ENCODE assay signal across 8 cellular contexts in the genomic region with DNA sequence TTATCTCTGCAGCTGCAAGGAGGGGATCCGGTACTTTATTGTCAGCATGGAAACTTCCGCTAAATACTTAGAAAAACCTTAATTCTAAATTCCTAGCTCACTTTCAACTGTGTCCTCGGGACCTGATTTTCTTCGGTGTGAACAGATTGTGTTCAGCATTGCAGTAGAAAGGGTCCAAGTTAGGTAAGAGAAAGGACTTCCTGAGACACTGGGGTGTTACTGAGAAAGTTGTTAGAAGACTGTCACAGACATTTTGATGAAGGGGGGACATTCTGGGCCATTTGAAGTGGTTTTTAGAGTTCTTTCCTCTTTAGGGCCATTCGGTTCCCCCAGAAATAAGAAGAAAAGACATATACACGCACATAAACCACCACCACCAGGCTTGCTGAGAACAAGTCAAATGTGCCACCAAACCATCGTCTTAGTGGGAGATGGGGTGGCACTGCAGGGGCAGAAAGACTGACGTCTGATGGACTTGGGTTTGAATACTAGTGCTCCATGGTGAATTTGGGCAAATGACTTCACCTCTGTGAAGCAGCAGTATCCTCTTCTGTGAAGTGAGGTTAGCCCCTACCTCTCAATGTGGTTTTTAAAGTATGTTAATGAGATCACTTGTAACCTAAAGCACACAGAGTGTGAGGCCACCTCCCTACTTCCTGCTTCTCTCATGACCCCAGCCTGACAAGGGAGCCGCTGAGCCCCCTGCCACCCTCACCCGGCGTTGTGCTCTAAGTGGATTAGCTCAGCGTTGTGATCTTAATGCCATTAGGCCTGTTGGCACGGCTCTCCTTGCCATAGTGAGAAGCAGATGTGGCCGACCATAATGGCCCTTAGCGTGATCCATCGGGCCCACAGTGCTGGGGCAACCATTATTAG. TPM values are rescaled to one million over a fixed set of nuclear protein-coding genes. Genes with fewer than 3 reads are reported as not detected.
DNase-seq lines count a peak whose midpoint lies in the region; ATAC-seq and TF ChIP-seq lines count a peak whose summit lies in the region.

No MANE protein-coding gene starts in this region.

- H3K4me3 ChIP-seq in hepatocyte (no peak overlapping the region), subcutaneous abdominal adipose tissue (ENCODE audit: low read depth in 1 of 5, low read length in 5 of 5) (peak overlapping the region in 1 of 5 donors; percentile 31)

- H3K27me3 ChIP-seq in hepatocyte (no peaks in the 10 kb centered on the region), subcutaneous abdominal adipose tissue (ENCODE audit: control insufficient read depth in 5 of 5, insufficient read depth in 4 of 5, low read length in 5 of 5) (no peaks in the 10 kb centered on the region)

- no peaks in the 10 kb centered on the region for H3K9me3 Mint-ChIP-seq in activated CD8-positive, alpha-beta memory T cell treated with anti-CD3 and anti-CD28 coated beads, Interleukin-2, amount 10 ng/mL, durations not matched to agents 7 days and 5 days (ENCODE audit: low read depth)
- no peaks in the 10 kb centered on the region for H3K9me3 Mint-ChIP-seq in activated CD4-positive, alpha-beta memory T cell treated with anti-CD3 and anti-CD28 coated beads for 36 hours

- no peak overlapping the region for H2AFZ ChIP-seq in hepatocyte

- TF ChIP-seq CTCF in hepatocyte (IDR thresholded peaks at IDR 0.05; ENCODE audit: poor library complexity) = no peak

- no peak overlapping the region for H3K27ac ChIP-seq in hepatocyte
- peak overlapping the region; percentile 91 for H3K27ac ChIP-seq in subcutaneous abdominal adipose tissue (ENCODE audit: low read depth, low read length)

- H3K9me2 ChIP-seq in hepatocyte (replicated peaks; ENCODE audit: insufficient read depth) = no peaks in the 10 kb centered on the region

- intact Hi-C loops in activated CD4-positive, alpha-beta memory T cell treated with anti-CD3 and anti-CD28 coated beads for 36 hours (cut with micrococcal nuclease) = loop anchor here (1.0 kb wide), 1 partner anchor 14 kb away; the partner anchor contains the start of gene ZBTB16

- POLR2A ChIA-PET in activated CD4-positive, alpha-beta memory T cell treated with anti-CD3 and anti-CD28 coated beads for 36 hours (lab: Charles Lee) = interaction anchor here (1.1 to 2.2 kb wide), 3 partner anchors 7 to 13 kb away, joined by 5 to 9 read pairs (median 7); partner anchors contain the start of gene ZBTB16

- H3K79me2 ChIP-seq in hepatocyte = peaks cover 79% of the 10 kb centered on the region

- H3K4me1 Mint-ChIP-seq in activated CD8-positive, alpha-beta memory T cell treated with anti-CD3 and anti-CD28 coated beads, Interleukin-2, amount 10 ng/mL, durations not matched to agents 7 days and 5 days = peaks cover 51% of the 10 kb centered on the region
- H3K4me1 Mint-ChIP-seq in activated CD4-positive, alpha-beta memory T cell treated with anti-CD3 and anti-CD28 coated beads for 36 hours (ENCODE audit: low read depth) = peaks cover 56% of the 10 kb centered on the region

- peak overlapping the region; percentile 59 for H3K4me2 ChIP-seq in hepatocyte

- ATAC-seq in activated CD8-positive, alpha-beta memory T cell treated with anti-CD3 and anti-CD28 coated beads, Interleukin-2, amount 10 ng/mL, durations not matched to agents 7 days and 5 days = peak; percentile 54
- ATAC-seq in GM21723 (IDR thresholded peaks at IDR 0.05; ENCODE audit: unreplicated experiment) = no peak
- no peak for ATAC-seq in GM19351 (IDR thresholded peaks at IDR 0.05; ENCODE audit: unreplicated experiment)

- DNase-seq in activated CD8-positive, alpha-beta memory T cell treated with anti-CD3 and anti-CD28 coated beads, Interleukin-2, amount 10 ng/mL, durations not matched to agents 7 days and 5 days = peak; percentile 48
- DNase-seq in activated CD8-positive, alpha-beta memory T cell treated with anti-CD3 and anti-CD28 coated beads, Interleukin-2, amount 50 U/mL, for 48 hours = no peak
- DNase-seq in activated CD4-positive, alpha-beta memory T cell treated with anti-CD3 and anti-CD28 coated beads for 36 hours = no peak
- DNase-seq in hepatocyte (ENCODE audit: low spot score) = no peak
- no peak for DNase-seq in NCI-H2107 (lab: John Stamatoyannopoulos, UW)

- H3K9ac ChIP-seq in subcutaneous abdominal adipose tissue (ENCODE audit: low read length in 5 of 5) = peak overlapping the region in 2 of 5 donors; percentile 15 to 25

- no peak overlapping the region for H3K4me3 Mint-ChIP-seq in activated CD8-positive, alpha-beta memory T cell treated with anti-CD3 and anti-CD28 coated beads, Interleukin-2, amount 10 ng/mL, durations not matched to agents 7 days and 5 days
- H3K4me3 Mint-ChIP-seq in activated CD4-positive, alpha-beta memory T cell treated with anti-CD3 and anti-CD28 coated beads for 36 hours = peak overlapping the region; percentile 15

- H4K20me1 ChIP-seq in hepatocyte (ENCODE audit: insufficient read depth, poor library complexity, severe bottlenecking) = peaks cover 38% of the 10 kb centered on the region

- no peaks in the 10 kb centered on the region for H3K36me3 Mint-ChIP-seq in activated CD8-positive, alpha-beta memory T cell treated with anti-CD3 and anti-CD28 coated beads, Interleukin-2, amount 10 ng/mL, durations not matched to agents 7 days and 5 days
- H3K36me3 Mint-ChIP-seq in activated CD4-positive, alpha-beta memory T cell treated with anti-CD3 and anti-CD28 coated beads for 36 hours = peaks cover 3% of the 10 kb centered on the region

- H3K4me1 ChIP-seq in hepatocyte (ENCODE audit: insufficient read depth) (peaks cover 62% of the 10 kb centered on the region), subcutaneous abdominal adipose tissue (ENCODE audit: control insufficient read depth in 5 of 5, insufficient read depth in 5 of 5, low read length in 5 of 5) (peaks cover 17 to 92% (median 85%) of the 10 kb centered on the region in 5 donors)

- peak overlapping the region; percentile 78 for H3K27ac Mint-ChIP-seq in activated CD8-positive, alpha-beta memory T cell treated with anti-CD3 and anti-CD28 coated beads, Interleukin-2, amount 10 ng/mL, durations not matched to agents 7 days and 5 days
- peak overlapping the region; percentile 82 for H3K27ac Mint-ChIP-seq in activated CD4-positive, alpha-beta memory T cell treated with anti-CD3 and anti-CD28 coated beads for 36 hours

- 81% methylated on average over 16 of the region's 16 CpGs for WGBS in hepatocyte (ENCODE audit: low lambda C conversion rate, missing lambda C conversion rate)

- CTCF ChIA-PET in activated CD8-positive, alpha-beta memory T cell treated with anti-CD3 and anti-CD28 coated beads, Interleukin-2, amount 10 ng/mL, durations not matched to agents 7 days and 5 days (lab: Charles Lee) = interaction anchor here (0.6 to 4.7 kb wide), 6 partner anchors 13 to 187 kb away, joined by 3 to 17 read pairs (median 6); no protein-coding TSS in a partner anchor
- CTCF ChIA-PET in activated CD4-positive, alpha-beta memory T cell treated with anti-CD3 and anti-CD28 coated beads for 36 hours (lab: Charles Lee) = interaction anchor here (1.0 to 1.2 kb wide), 2 partner anchors 12 to 14 kb away, joined by 3 read pairs; no protein-coding TSS in a partner anchor

- peaks cover 25% of the 10 kb centered on the region for H3K27me3 Mint-ChIP-seq in activated CD8-positive, alpha-beta memory T cell treated with anti-CD3 and anti-CD28 coated beads, Interleukin-2, amount 10 ng/mL, durations not matched to agents 7 days and 5 days
- no peaks in the 10 kb centered on the region for H3K27me3 Mint-ChIP-seq in activated CD4-positive, alpha-beta memory T cell treated with anti-CD3 and anti-CD28 coated beads for 36 hours

- no peaks in the 10 kb centered on the region for H3K36me3 ChIP-seq in hepatocyte (replicated peaks; ENCODE audit: insufficient read depth, low read depth)
- peaks cover 3 to 35% (median 29%) of the 10 kb centered on the region in 5 donors for H3K36me3 ChIP-seq in subcutaneous abdominal adipose tissue (ENCODE audit: control insufficient read depth in 5 of 5, insufficient read depth in 5 of 5, low read length in 5 of 5)

- H3K9me3 ChIP-seq in hepatocyte (ENCODE audit: low read depth) (no peaks in the 10 kb centered on the region), subcutaneous abdominal adipose tissue (ENCODE audit: control insufficient read depth in 5 of 5, low read length in 5 of 5) (no peaks in the 10 kb centered on the region)

RNA-seq across cellular contexts. Expression of gene ZBTB16, which starts 14.2 kb away (rescaled TPM):
- total RNA-seq in activated CD8-positive, alpha-beta memory T cell treated with anti-CD3 and anti-CD28 coated beads, Interleukin-2, amount 10 ng/mL, durations not matched to agents 7 days and 5 days = 1 to 10 TPM; 3.2 to 3.9 TPM
- 1 to 10 TPM; 7.7 to 9.7 TPM for total RNA-seq in activated CD4-positive, alpha-beta memory T cell treated with anti-CD3 and anti-CD28 coated beads for 36 hours
- 21.0 and 30.1 TPM in 2 replicates for total RNA-seq in hepatocyte
- 52.3 and 67.5 TPM in 2 replicates for polyA plus RNA-seq in hepatocyte
